In genomic region chr4:158535130-158535614, GRCh38 we compare ENCODE assay signal across 1 cellular context.
TF ChIP-seq lines count a peak whose summit lies in the region.

No MANE protein-coding gene starts in this region.

TF ChIP-seq in HepG2, 621 proteins besides CTCF, POLR2A, EP300 and RAD21 (continued from another document):
- TF ChIP-seq ZNF503 (CRISPR knock-in tag; IDR thresholded peaks at IDR 0.05): no peak
- no peak for TF ChIP-seq ARHGAP35 (CRISPR knock-in tag; IDR thresholded peaks at IDR 0.05; ENCODE audit: borderline replicate concordance)
- no peak for TF ChIP-seq ASH2L (IDR thresholded peaks at IDR 0.05; ENCODE audit: insufficient read length, low read depth, low read length)
